12 cellular contexts compared by ENCODE assay signal in genomic region chr16:69522732-69523404, GRCh38. TPM values are rescaled to one million over a fixed set of nuclear protein-coding genes. Genes with fewer than 3 reads are reported as not detected.
A peak's percentile ranks its signal among the peaks of the same experiment; 100 is the strongest.
DNase-seq lines count a peak whose midpoint lies in the region; ATAC-seq and TF ChIP-seq lines count a peak whose summit lies in the region.
"Had no signal": no experiment of that assay in that cellular context is flagged by ENCODE, and none has a peak within 500 bp of the region (broad histone marks: within the 10 kb centered on the region; RNA-seq: fewer than 3 reads in every experiment).

No MANE protein-coding gene starts in this region.

- no peaks in the 10 kb centered on the region for H3K27me3 ChIP-seq in osteoblast (ENCODE audit: insufficient read depth, low read length)
- H3K27me3 ChIP-seq: adrenal gland, dorsolateral prefrontal cortex, SJSA1 had no signal

- ATAC-seq in activated CD4-positive, CD25-positive, alpha-beta regulatory T cell treated with anti-CD3 and anti-CD28 coated beads, Interleukin-2, amount 50 U/mL, for 24 hours = no peak
- ATAC-seq in WTC11 (peak; percentile 70), GM18505 (IDR thresholded peaks at IDR 0.05; ENCODE audit: unreplicated experiment) (no peak), HG03571 (IDR thresholded peaks at IDR 0.05; ENCODE audit: unreplicated experiment) (no peak)

- H3K27me3 Mint-ChIP-seq in WTC11 (ENCODE audit: low read depth) = no peaks in the 10 kb centered on the region; the same call in 1 of the 2 replicates

- H3K9me3 ChIP-seq in osteoblast (ENCODE audit: low read depth, low read length) = no peaks in the 10 kb centered on the region
- H3K9me3 ChIP-seq: adrenal gland, SJSA1 had no signal

- H3K4me1 Mint-ChIP-seq in WTC11 = peaks cover 8% of the 10 kb centered on the region

- TF ChIP-seq CTCF in WTC11 (IDR thresholded peaks at IDR 0.05) (no peak), osteoblast (IDR thresholded peaks at IDR 0.05; ENCODE audit: extremely low read depth, low read depth, low read length) (no peak), GM10248 (IDR thresholded peaks at IDR 0.05; ENCODE audit: control extremely low read depth, extremely low read depth, low read depth, missing control alignments) (no peak)

- POLR2A ChIA-PET in WTC11 (lab: Charles Lee) (interaction anchor here (0.6 kb wide), 1 partner anchor 199 kb away, joined by 5 read pairs; no protein-coding TSS in a partner anchor), GM10248 (lab: Yijun Ruan, JAX) (no interaction called here)

- H3K79me2 ChIP-seq in osteoblast (ENCODE audit: insufficient read depth, low read length) = no peaks in the 10 kb centered on the region

- H2AFZ ChIP-seq in osteoblast (ENCODE audit: low read length) = peak overlapping the region; percentile 16

- H3K36me3 ChIP-seq in osteoblast (ENCODE audit: insufficient read depth, low read length) = no peaks in the 10 kb centered on the region
- H3K36me3 ChIP-seq: adrenal gland, SJSA1 had no signal

- 0 out of 2 replicates have a peak, but pooled peaks cover 2% of the 10 kb centered on the region for H3K36me3 Mint-ChIP-seq in WTC11

- H3K27ac ChIP-seq in osteoblast (ENCODE audit: low read depth, low read length) = no peak overlapping the region
- H3K27ac ChIP-seq: adrenal gland, dorsolateral prefrontal cortex, SJSA1 had no signal

- no peak overlapping the region for H3K4me3 ChIP-seq in osteoblast (ENCODE audit: insufficient read depth, low read length)
- H3K4me3 ChIP-seq: adrenal gland, dorsolateral prefrontal cortex, SJSA1 had no signal

- CTCF ChIA-PET in WTC11 (lab: Charles Lee) = interaction anchor here (0.6 kb wide), 1 partner anchor 347 kb away, joined by 3 read pairs; no protein-coding TSS in a partner anchor
- CTCF ChIA-PET in GM10248 (lab: Yijun Ruan, JAX) = interaction anchor here (1.3 to 1.7 kb wide), 2 partner anchors 12 to 38 kb away, joined by 3 to 6 read pairs; no protein-coding TSS in a partner anchor

- no peaks in the 10 kb centered on the region for H3K4me1 ChIP-seq in osteoblast (ENCODE audit: insufficient read depth, low read length)
- H3K4me1 ChIP-seq: adrenal gland had no signal

- peaks cover 12% of the 10 kb centered on the region for H3K9me3 Mint-ChIP-seq in WTC11

- no peak overlapping the region for H3K4me2 ChIP-seq in osteoblast (ENCODE audit: insufficient read depth, low read length)

- H3K4me3 Mint-ChIP-seq in WTC11 = no peak overlapping the region

- in situ Hi-C loops in KBM-7 (cut with MboI; ENCODE audit: low pct_unique_long_range_greater_than_20kb, low sequenced_read_pairs) = no loop called here

- TF ChIP-seq POLR2A in GM18505 (IDR thresholded peaks at IDR 0.05; ENCODE audit: borderline replicate concordance, extremely low read depth, insufficient read depth, insufficient read length) = no peak

- no peaks in the 10 kb centered on the region for H4K20me1 ChIP-seq in osteoblast (ENCODE audit: insufficient read depth, low read length)

- no peak overlapping the region for H3K27ac Mint-ChIP-seq in WTC11

- DNase-seq in activated CD4-positive, CD25-positive, alpha-beta regulatory T cell treated with anti-CD3 and anti-CD28 coated beads, Interleukin-2, amount 50 U/mL, for 72 hours = peak; percentile 50
- DNase-seq in KBM-7 (peak; percentile 32), WTC11 (ENCODE audit: low spot score) (no peak), osteoblast (ENCODE audit: insufficient read length, low spot score, missing footprints) (no peak), GM10248 (ENCODE audit: extremely low spot score) (no peak)
- DNase-seq: activated CD4-positive, alpha-beta T cell treated with anti-CD3 and anti-CD28 coated beads, Interleukin-2, amount 50 U/mL, for 4 hours; dorsolateral prefrontal cortex had no signal

TF ChIP-seq in WTC11, 78 proteins besides CTCF, POLR2A, EP300 and RAD21:
- TF ChIP-seq USF1 (CRISPR knock-in tag; IDR thresholded peaks at IDR 0.05) (peak; percentile 92), NFYB (CRISPR knock-in tag; conservative IDR thresholded peaks at IDR 0.05; ENCODE audit: low read depth) (peak; percentile 44), GABPB1 (CRISPR knock-in tag; IDR thresholded peaks at IDR 0.05) (no peak), USF2 (CRISPR knock-in tag; IDR thresholded peaks at IDR 0.05) (peak; percentile 90)

RNA-seq across cellular contexts. Expression of gene NFAT5, which starts 42.9 kb away (rescaled TPM):
- total RNA-seq in WTC11 (2021) = 23.2 to 23.7 TPM (median 23.5 TPM) in 3 replicates
- 29.3 and 41.8 TPM in 2 replicates for total RNA-seq in osteoblast

Comparison
In these comparisons a context has a peak if more than half of its experiments do, and no peak if none do; other contexts are left out.
1. DNase-seq: peak in activated CD4-positive, CD25-positive, alpha-beta regulatory T cell treated with anti-CD3 and anti-CD28 coated beads, Interleukin-2, amount 50 U/mL, for 72 hours (single experiment) and KBM-7 (single experiment); none in WTC11 (single experiment), osteoblast (single experiment) and GM10248 (single experiment).